ENCODE assay signal across 8 cellular contexts in the genomic region with DNA sequence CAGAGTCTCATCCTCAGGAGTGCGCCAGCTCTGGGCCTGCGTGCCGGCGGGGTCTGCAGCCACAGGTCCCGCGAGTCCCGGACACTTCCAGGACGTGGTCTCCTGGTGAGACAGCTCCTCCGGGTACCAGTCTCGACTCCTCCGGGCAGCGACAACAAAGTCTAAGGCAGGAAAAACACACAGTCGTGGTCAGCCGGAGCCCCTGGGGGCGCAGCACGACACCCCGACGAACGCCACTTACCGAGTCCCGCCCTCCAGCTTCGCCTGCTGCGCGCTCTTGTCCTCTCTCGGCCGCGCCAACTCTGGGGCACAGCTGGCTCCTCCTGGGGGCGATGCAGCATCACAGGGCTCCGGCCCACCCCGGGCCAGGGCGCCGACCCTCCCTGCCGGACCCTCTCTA. TPM values are rescaled to one million over a fixed set of nuclear protein-coding genes. Genes with fewer than 3 reads are reported as not detected.
A peak's percentile ranks its signal among the peaks of the same experiment; 100 is the strongest.
DNase-seq lines count a peak whose midpoint lies in the region; ATAC-seq and TF ChIP-seq lines count a peak whose summit lies in the region.

No MANE protein-coding gene starts in this region.

- H3K36me3 ChIP-seq in HUES6 (ENCODE audit: control insufficient read depth, insufficient read depth, low read length) (no peaks in the 10 kb centered on the region), colonic mucosa (no peaks in the 10 kb centered on the region), neural cell (ENCODE audit: insufficient read depth, low read length) (no peaks in the 10 kb centered on the region)

- peak overlapping the region; percentile 74 for H3K4me2 ChIP-seq in neural cell (ENCODE audit: low read length)

- H3K27ac ChIP-seq in HUES6 (ENCODE audit: low read depth, low read length) (no peak overlapping the region), colonic mucosa (no peak overlapping the region), neural cell (ENCODE audit: low read length) (peak overlapping the region; percentile 96)

- no peaks in the 10 kb centered on the region for H3K9me2 ChIP-seq in neural cell (ENCODE audit: insufficient read depth, low read length)

- no peak for TF ChIP-seq RAD21 in neural cell (conservative IDR thresholded peaks at IDR 0.05)

- TF ChIP-seq EP300 in neural cell (conservative IDR thresholded peaks at IDR 0.05; ENCODE audit: poor library complexity, severe bottlenecking): no peak

- peaks cover 18% of the 10 kb centered on the region for H3K79me2 ChIP-seq in neural cell (replicated peaks; ENCODE audit: insufficient read depth, low read length)

- H3K27me3 ChIP-seq in HUES6 (ENCODE audit: control insufficient read depth, insufficient read depth, low read length) (peaks cover 56% of the 10 kb centered on the region), colonic mucosa (peaks cover 16% of the 10 kb centered on the region), neural cell (ENCODE audit: insufficient read depth, low read depth, low read length) (no peaks in the 10 kb centered on the region)

- H3K4me3 ChIP-seq in HUES6 (ENCODE audit: low read depth, low read length) (peak overlapping the region; percentile 74), colonic mucosa (peak overlapping the region; percentile 33), neural cell (ENCODE audit: low read length) (peak overlapping the region; percentile 97)

- H3K9me3 ChIP-seq in HUES6 (ENCODE audit: control insufficient read depth, insufficient read depth, low read depth, low read length) (no peaks in the 10 kb centered on the region), colonic mucosa (no peaks in the 10 kb centered on the region), neural cell (ENCODE audit: low read length) (no peaks in the 10 kb centered on the region)

- intact Hi-C loops in colonic mucosa (cut with DNase I): no loop called here

- TF ChIP-seq CTCF in colonic mucosa (IDR thresholded peaks at IDR 0.05): no peak
- peak; percentile 25 for TF ChIP-seq CTCF in neural cell (IDR thresholded peaks at IDR 0.05; ENCODE audit: poor library complexity, severe bottlenecking)

- H2AFZ ChIP-seq in neural cell (ENCODE audit: low read depth, low read length): peak overlapping the region; percentile 22

- peak; percentile 30 for DNase-seq in AG08396 (ENCODE audit: low spot score)
- no peak for DNase-seq in colonic mucosa
- DNase-seq in cerebellar nuclear complex (lab: John Stamatoyannopoulos, UW): no peak
- no peak for DNase-seq in stimulated activated naive CD4-positive, alpha-beta T cell treated with Interleukin-2 at 50 U/mL for 16 hours (lab: John Stamatoyannopoulos, UW)
- no peak for DNase-seq in stimulated activated CD4-positive, alpha-beta T cell treated with anti-CD3 and anti-CD28 coated beads, Interleukin-4, amount 100 ng/mL, for 4 hours

- H3K9ac ChIP-seq in HUES6 (ENCODE audit: low read length): peak overlapping the region; percentile 29
- peak overlapping the region in 1 of 2 donors; percentile 50 for H3K9ac ChIP-seq in colonic mucosa (ENCODE audit: low read depth in 2 of 2, low read length in 2 of 2)
- peak overlapping the region; percentile 93 for H3K9ac ChIP-seq in neural cell (ENCODE audit: low read length)

- ATAC-seq in HG02759 (IDR thresholded peaks at IDR 0.05; ENCODE audit: unreplicated experiment): no peak

- no peaks in the 10 kb centered on the region for H4K20me1 ChIP-seq in neural cell (ENCODE audit: insufficient read depth)

- no peaks in the 10 kb centered on the region for H3F3A ChIP-seq in neural cell (ENCODE audit: insufficient read depth, low read length, poor library complexity, severe bottlenecking)

- peaks cover 8% of the 10 kb centered on the region; the same call in 1 of the 2 replicates for H3K4me1 ChIP-seq in HUES6 (ENCODE audit: control insufficient read depth, insufficient read depth, low read length)
- no peaks in the 10 kb centered on the region for H3K4me1 ChIP-seq in colonic mucosa

TF ChIP-seq in neural cell, 6 proteins besides CTCF, POLR2A, EP300 and RAD21:
- TF ChIP-seq MXI1 (conservative IDR thresholded peaks at IDR 0.05; ENCODE audit: poor library complexity, severe bottlenecking) (no peak), EZH2 (IDR thresholded peaks at IDR 0.05; ENCODE audit: borderline replicate concordance, insufficient read depth, low read length, poor library complexity, severe bottlenecking) (no peak), POLR2AphosphoS5 (IDR thresholded peaks at IDR 0.05) (no peak), SMC3 (conservative IDR thresholded peaks at IDR 0.05; ENCODE audit: poor library complexity) (no peak), TAF1 (IDR thresholded peaks at IDR 0.05; ENCODE audit: low read depth) (no peak)
- TF ChIP-seq, protein P1, sequence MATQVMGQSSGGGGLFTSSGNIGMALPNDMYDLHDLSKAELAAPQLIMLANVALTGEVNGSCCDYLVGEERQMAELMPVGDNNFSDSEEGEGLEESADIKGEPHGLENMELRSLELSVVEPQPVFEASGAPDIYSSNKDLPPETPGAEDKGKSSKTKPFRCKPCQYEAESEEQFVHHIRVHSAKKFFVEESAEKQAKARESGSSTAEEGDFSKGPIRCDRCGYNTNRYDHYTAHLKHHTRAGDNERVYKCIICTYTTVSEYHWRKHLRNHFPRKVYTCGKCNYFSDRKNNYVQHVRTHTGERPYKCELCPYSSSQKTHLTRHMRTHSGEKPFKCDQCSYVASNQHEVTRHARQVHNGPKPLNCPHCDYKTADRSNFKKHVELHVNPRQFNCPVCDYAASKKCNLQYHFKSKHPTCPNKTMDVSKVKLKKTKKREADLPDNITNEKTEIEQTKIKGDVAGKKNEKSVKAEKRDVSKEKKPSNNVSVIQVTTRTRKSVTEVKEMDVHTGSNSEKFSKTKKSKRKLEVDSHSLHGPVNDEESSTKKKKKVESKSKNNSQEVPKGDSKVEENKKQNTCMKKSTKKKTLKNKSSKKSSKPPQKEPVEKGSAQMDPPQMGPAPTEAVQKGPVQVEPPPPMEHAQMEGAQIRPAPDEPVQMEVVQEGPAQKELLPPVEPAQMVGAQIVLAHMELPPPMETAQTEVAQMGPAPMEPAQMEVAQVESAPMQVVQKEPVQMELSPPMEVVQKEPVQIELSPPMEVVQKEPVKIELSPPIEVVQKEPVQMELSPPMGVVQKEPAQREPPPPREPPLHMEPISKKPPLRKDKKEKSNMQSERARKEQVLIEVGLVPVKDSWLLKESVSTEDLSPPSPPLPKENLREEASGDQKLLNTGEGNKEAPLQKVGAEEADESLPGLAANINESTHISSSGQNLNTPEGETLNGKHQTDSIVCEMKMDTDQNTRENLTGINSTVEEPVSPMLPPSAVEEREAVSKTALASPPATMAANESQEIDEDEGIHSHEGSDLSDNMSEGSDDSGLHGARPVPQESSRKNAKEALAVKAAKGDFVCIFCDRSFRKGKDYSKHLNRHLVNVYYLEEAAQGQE (IDR thresholded peaks at IDR 0.05; ENCODE audit: borderline replicate concordance): no peak

RNA-seq across cellular contexts. Expression of a gene that starts 13.4 kb away (rescaled TPM):
- total RNA-seq in colonic mucosa: 10 to 100 TPM; 13.6 to 16.7 TPM
- polyA plus RNA-seq in neural cell: 41.4 and 47.5 TPM in 2 replicates
- 34.4 and 37.7 TPM in 2 replicates for polyA minus RNA-seq in neural cell

RNA-seq across cellular contexts. Expression of a gene that starts 13.8 kb away (rescaled TPM):
- total RNA-seq in colonic mucosa: 10 to 100 TPM; 63.1 to 63.7 TPM
- 54.9 and 64.4 TPM in 2 replicates for polyA plus RNA-seq in neural cell
- 72.1 and 73.3 TPM in 2 replicates for polyA minus RNA-seq in neural cell

RNA-seq across cellular contexts. Expression of a gene that starts 31.0 kb away (rescaled TPM):
- total RNA-seq in colonic mucosa: 10 to 100 TPM in 1 of 2 donors, 1 to 10 TPM in 1; 8.3 to 14.3 TPM
- 12.4 and 14.2 TPM in 2 replicates for polyA plus RNA-seq in neural cell
- 21.4 and 24.3 TPM in 2 replicates for polyA minus RNA-seq in neural cell

Comparison
In these comparisons a context has a peak if more than half of its experiments do, and no peak if none do; other contexts are left out.
1. H3K4me3 ChIP-seq: peak in every context shown above with its lines; median percentile 97 in neural cell; 74 in HUES6; 33 in colonic mucosa.